ENCODE assay signal across 23 cellular contexts in genomic region chr2:213296270-213296669, GRCh38.
"Had no signal": no experiment of that assay in that cellular context is flagged by ENCODE, and none has a peak within 500 bp of the region (broad histone marks: within the 10 kb centered on the region; RNA-seq: fewer than 3 reads in every experiment).

No MANE protein-coding gene starts in this region.

- ATAC-seq: left colon; left lung; lower lobe of right lung; naive thymus-derived CD8-positive, alpha-beta T cell; right cardiac atrium; sciatic nerve; stimulated activated effector memory CD8-positive, alpha-beta T cell treated with anti-CD3 and anti-CD28 coated beads, Interleukin-12 subunit alpha, Interleukin-12 subunit beta, amount 100 ng/mL, for 72 hours; stimulated activated naive CD8-positive, alpha-beta T cell treated with anti-CD3 and anti-CD28 coated beads, Interleukin-15, amount 100 ng/mL, for 72 hours had no signal

- H3K27me3 Mint-ChIP-seq: naive thymus-derived CD8-positive, alpha-beta T cell; stimulated activated naive CD8-positive, alpha-beta T cell treated with anti-CD3 and anti-CD28 coated beads, Interleukin-15, amount 100 ng/mL, for 72 hours; type B pancreatic cell had no signal

- H3K4me1 Mint-ChIP-seq: immature natural killer cell; nephron; stimulated activated effector memory CD8-positive, alpha-beta T cell treated with anti-CD3 and anti-CD28 coated beads, Interleukin-12 subunit alpha, Interleukin-12 subunit beta, amount 100 ng/mL, for 72 hours; stimulated activated naive CD8-positive, alpha-beta T cell treated with anti-CD3 and anti-CD28 coated beads, Interleukin-15, amount 100 ng/mL, for 72 hours had no signal

- H3K9me3 Mint-ChIP-seq: immature natural killer cell; nephron; stimulated activated effector memory CD8-positive, alpha-beta T cell treated with anti-CD3 and anti-CD28 coated beads, Interleukin-12 subunit alpha, Interleukin-12 subunit beta, amount 100 ng/mL, for 72 hours; stimulated activated naive CD8-positive, alpha-beta T cell treated with anti-CD3 and anti-CD28 coated beads, Interleukin-15, amount 100 ng/mL, for 72 hours; type B pancreatic cell had no signal

- DNase-seq: hypothalamus; immature natural killer cell; islet precursor cell; kidney glomerular epithelial cell; left colon; left lung; lower lobe of right lung; mammary epithelial cell; mesenchymal stem cell; naive thymus-derived CD8-positive, alpha-beta T cell; ovary; retina; right cardiac atrium; spleen; stimulated activated CD4-positive, alpha-beta T cell treated with anti-CD3 and anti-CD28 coated beads, Interleukin-4, amount 100 ng/mL, for 24 hours; stimulated activated naive CD4-positive, alpha-beta T cell; stimulated activated naive CD8-positive, alpha-beta T cell treated with anti-CD3 and anti-CD28 coated beads, Interleukin-15, amount 100 ng/mL, for 72 hours; substantia nigra; uterus had no signal

- H3K27ac Mint-ChIP-seq: immature natural killer cell; naive thymus-derived CD8-positive, alpha-beta T cell; nephron; stimulated activated effector memory CD8-positive, alpha-beta T cell treated with anti-CD3 and anti-CD28 coated beads, Interleukin-12 subunit alpha, Interleukin-12 subunit beta, amount 100 ng/mL, for 72 hours; stimulated activated naive CD8-positive, alpha-beta T cell treated with anti-CD3 and anti-CD28 coated beads, Interleukin-15, amount 100 ng/mL, for 72 hours; type B pancreatic cell had no signal

- H3K4me3 Mint-ChIP-seq: immature natural killer cell; naive thymus-derived CD8-positive, alpha-beta T cell; nephron; stimulated activated effector memory CD8-positive, alpha-beta T cell treated with anti-CD3 and anti-CD28 coated beads, Interleukin-12 subunit alpha, Interleukin-12 subunit beta, amount 100 ng/mL, for 72 hours; stimulated activated naive CD8-positive, alpha-beta T cell treated with anti-CD3 and anti-CD28 coated beads, Interleukin-15, amount 100 ng/mL, for 72 hours; type B pancreatic cell had no signal
